8 cellular contexts compared by ENCODE assay signal in genomic region chr1:84689514-84690396, GRCh38. TPM values are rescaled to one million over a fixed set of nuclear protein-coding genes. Genes with fewer than 3 reads are reported as not detected.
DNase-seq lines count a peak whose midpoint lies in the region; ATAC-seq and TF ChIP-seq lines count a peak whose summit lies in the region.

No MANE protein-coding gene starts in this region.

- no peaks in the 10 kb centered on the region for H3K9me3 ChIP-seq in HCT116 (ENCODE audit: control insufficient read depth in 1 of 2, insufficient read depth in 1 of 2, low read depth in 1 of 2, low read length in 2 of 2)
- no peaks in the 10 kb centered on the region for H3K9me3 ChIP-seq in cardiac muscle cell (ENCODE audit: low read depth)
- H3K9me3 ChIP-seq in parathyroid adenoma (ENCODE audit: control insufficient read depth, low read length), result no peaks in the 10 kb centered on the region

- peak overlapping the region; percentile 72 for H3K9ac ChIP-seq in HCT116 (ENCODE audit: low read length)
- H3K9ac ChIP-seq in parathyroid adenoma, result no peak overlapping the region

- H2AFZ ChIP-seq in HCT116 (ENCODE audit: low read depth, low read length, poor library complexity, severe bottlenecking) (no peak overlapping the region), parathyroid adenoma (peak overlapping the region; percentile 83)

- CTCF ChIA-PET in HCT116 (lab: Charles Lee), result interaction anchor here (1.9 kb wide), 1 partner anchor 69 kb away, joined by 5 read pairs; no protein-coding TSS in a partner anchor

- peak in 2 of 3 experiments; percentile 5 to 33 for DNase-seq in activated CD8-positive, alpha-beta memory T cell treated with anti-CD3 and anti-CD28 coated beads for 48 hours (ENCODE audit: low read depth in 2 of 3, low spot score in 2 of 3)
- no peak for DNase-seq in activated CD8-positive, alpha-beta memory T cell treated with anti-CD3 and anti-CD28 coated beads, Interleukin-2, amount 50 U/mL, for 4 hours
- DNase-seq in HCT116 (ENCODE audit: low read depth, low spot score) (no peak), NCI-H2029 (lab: John Stamatoyannopoulos, UW) (peak; percentile 88), cardiac muscle cell (ENCODE audit: low read depth in 1 of 2, low spot score in 1 of 2) (peak; percentile 59 to 70)
- DNase-seq in activated T-cell treated with anti-CD3 and anti-CD28 coated beads, Interleukin-2, amount 50 U/mL, for 72 hours, result no peak

- TF ChIP-seq RAD21 in HCT116 (IDR thresholded peaks at IDR 0.05; ENCODE audit: low read depth), result no peak

- ATAC-seq in HCT116, result peak; percentile 70
- no peak for ATAC-seq in activated T-cell treated with anti-CD3 and anti-CD28 coated beads, Interleukin-2, amount 50 U/mL, for 72 hours (replicated peaks in 1 of 2)
- ATAC-seq in HG02798 (IDR thresholded peaks at IDR 0.05; ENCODE audit: poor library complexity, unreplicated experiment), result no peak

- H3K4me1 ChIP-seq in HCT116 (ENCODE audit: control insufficient read depth in 1 of 2, insufficient read depth in 2 of 2, low read length in 2 of 2) (peaks cover 7 to 19% of the 10 kb centered on the region in 2 experiments), cardiac muscle cell (ENCODE audit: low read depth) (peaks cover 25% of the 10 kb centered on the region), parathyroid adenoma (no peaks in the 10 kb centered on the region)

- no peaks in the 10 kb centered on the region; a peak in 1 of 4 replicates for H3K36me3 ChIP-seq in HCT116 (ENCODE audit: control insufficient read depth in 1 of 2, insufficient read depth in 2 of 2, low read length in 2 of 2)
- no peaks in the 10 kb centered on the region for H3K36me3 ChIP-seq in cardiac muscle cell
- H3K36me3 ChIP-seq in parathyroid adenoma (ENCODE audit: control insufficient read depth, insufficient read depth, low read length), result no peaks in the 10 kb centered on the region

- H3K27ac ChIP-seq in HCT116 (ENCODE audit: low read depth, low read length) (peak overlapping the region; percentile 68), cardiac muscle cell (peak overlapping the region; percentile 93), parathyroid adenoma (peak overlapping the region; percentile 32)

- H3K4me3 Mint-ChIP-seq in activated T-cell treated with anti-CD3 and anti-CD28 coated beads, Interleukin-2, amount 50 U/mL, for 72 hours, result peak overlapping the region; percentile 78 to 100

- H3K79me2 ChIP-seq in HCT116 (ENCODE audit: insufficient read depth, low read length) (peaks cover 51% of the 10 kb centered on the region), parathyroid adenoma (no peaks in the 10 kb centered on the region)

- no peaks in the 10 kb centered on the region for H3K9me3 Mint-ChIP-seq in activated T-cell treated with anti-CD3 and anti-CD28 coated beads, Interleukin-2, amount 50 U/mL, for 72 hours

- RAD21 ChIA-PET in HCT116 (lab: Charles Lee; ENCODE audit: low non-redundant PET in 1 of 2, low total read pairs in 2 of 2, uncharacterized antibody in 2 of 2, unreplicated experiment in 2 of 2), result no interaction called here

- peak overlapping the region; percentile 70 to 72 for H3K4me3 ChIP-seq in HCT116 (replicated peaks in 1 of 2; ENCODE audit: low read depth in 1 of 2, low read length in 2 of 2)
- peak overlapping the region; percentile 90 for H3K4me3 ChIP-seq in cardiac muscle cell
- peak overlapping the region; percentile 65 for H3K4me3 ChIP-seq in parathyroid adenoma (ENCODE audit: low read depth, low read length)

- BruUV-seq in HCT116 (replicated peaks; lab: Mats Ljungman, UMichigan), result TSS peak; percentile 74

- H3K27ac Mint-ChIP-seq in activated T-cell treated with anti-CD3 and anti-CD28 coated beads, Interleukin-2, amount 50 U/mL, for 72 hours, result no peak overlapping the region

- peak in 2 of 3 experiments; percentile 10 to 34; a peak in 2 of 6 replicates for TF ChIP-seq CTCF in HCT116 (IDR thresholded peaks at IDR 0.05 in 2 of 3, conservative IDR thresholded peaks at IDR 0.05 in 1 of 3; ENCODE audit: borderline replicate concordance in 1 of 3, insufficient read depth in 1 of 3, low read depth in 2 of 3, low read length in 2 of 3)
- TF ChIP-seq CTCF in cardiac muscle cell (IDR thresholded peaks at IDR 0.05; ENCODE audit: low read depth, low read length), result peak; percentile 36
- TF ChIP-seq CTCF in parathyroid adenoma (IDR thresholded peaks at IDR 0.05), result no peak

- H3K27me3 ChIP-seq in HCT116 (ENCODE audit: insufficient read depth, low read length), result no peaks in the 10 kb centered on the region
- no peaks in the 10 kb centered on the region for H3K27me3 ChIP-seq in cardiac muscle cell
- H3K27me3 ChIP-seq in parathyroid adenoma (ENCODE audit: control insufficient read depth, insufficient read depth, low read length), result no peaks in the 10 kb centered on the region

- POLR2A ChIA-PET in HCT116 (lab: Charles Lee), result interaction anchor here (1.1 kb wide), 1 partner anchor 9 kb away, joined by 3 read pairs; no protein-coding TSS in a partner anchor

- H3K9me2 ChIP-seq in HCT116 (ENCODE audit: insufficient read depth), result no peaks in the 10 kb centered on the region

- H4K20me1 ChIP-seq in HCT116 (ENCODE audit: insufficient read depth), result no peaks in the 10 kb centered on the region

- TF ChIP-seq POLR2A in HCT116 (IDR thresholded peaks at IDR 0.05; ENCODE audit: borderline replicate concordance, extremely low read depth, insufficient read depth, insufficient read length), result no peak

- H3K27me3 Mint-ChIP-seq in activated T-cell treated with anti-CD3 and anti-CD28 coated beads, Interleukin-2, amount 50 U/mL, for 72 hours (ENCODE audit: low read depth), result no peaks in the 10 kb centered on the region

- H3K36me3 Mint-ChIP-seq in activated T-cell treated with anti-CD3 and anti-CD28 coated beads, Interleukin-2, amount 50 U/mL, for 72 hours (ENCODE audit: insufficient read depth in 2 of 2), result peaks cover 0 to 4% of the 10 kb centered on the region in 2 donors

- intact Hi-C loops in HCT116 (cut with micrococcal nuclease), result no loop called here

- H3K4me2 ChIP-seq in HCT116 (ENCODE audit: low read length) (peak overlapping the region; percentile 85), parathyroid adenoma (ENCODE audit: low read length) (peak overlapping the region; percentile 71)

- peaks cover 76% of the 10 kb centered on the region for H3K4me1 Mint-ChIP-seq in activated T-cell treated with anti-CD3 and anti-CD28 coated beads, Interleukin-2, amount 50 U/mL, for 72 hours (ENCODE audit: low read depth)

TF ChIP-seq in HCT116, 20 proteins besides CTCF, POLR2A, EP300 and RAD21:
- TF ChIP-seq ATF3 (IDR thresholded peaks at IDR 0.05) (no peak), CBX3 (IDR thresholded peaks at IDR 0.05; ENCODE audit: low read depth) (no peak), JUND (IDR thresholded peaks at IDR 0.05) (no peak), REST (IDR thresholded peaks at IDR 0.05; ENCODE audit: low read depth) (no peak), CEBPB (IDR thresholded peaks at IDR 0.05; ENCODE audit: low read depth) (no peak), ZFX (IDR thresholded peaks at IDR 0.05) (no peak)

RNA-seq across cellular contexts. Expression of gene SSX2IP, which starts 0.5 kb away (rescaled TPM):
- total RNA-seq in HCT116 (2021; ENCODE audit: unreplicated experiment), result 51.5 TPM
- 7.4 and 13.5 TPM in 2 replicates for polyA plus RNA-seq in HCT116 (2012)
- total RNA-seq in activated T-cell treated with anti-CD3 and anti-CD28 coated beads, Interleukin-2, amount 50 U/mL, for 72 hours, result 10 to 100 TPM in 1 of 2 donors, 1 to 10 TPM in 1; 8.5 to 13.8 TPM
- 14.0 and 20.5 TPM in 2 replicates for total RNA-seq in cardiac muscle cell
- 12.3 and 20.8 TPM in 2 replicates for polyA plus RNA-seq in cardiac muscle cell

Comparison
In these comparisons a context has a peak if more than half of its experiments do, and no peak if none do; other contexts are left out.
1. DNase-seq: peak in activated CD8-positive, alpha-beta memory T cell treated with anti-CD3 and anti-CD28 coated beads for 48 hours (2 of 3), NCI-H2029 (single experiment) and cardiac muscle cell (2 of 2); none in activated CD8-positive, alpha-beta memory T cell treated with anti-CD3 and anti-CD28 coated beads, Interleukin-2, amount 50 U/mL, for 4 hours (single experiment), HCT116 (single experiment) and activated T-cell treated with anti-CD3 and anti-CD28 coated beads, Interleukin-2, amount 50 U/mL, for 72 hours (0 of 2).
2. H3K27ac ChIP-seq: peak in every context shown above with its lines; median percentile 93 in cardiac muscle cell; 68 in HCT116; 32 in parathyroid adenoma.
3. Peak in every context shown above with its lines, with median percentiles within 50 percentile points of each other: H3K4me3 ChIP-seq.